In genomic region chr1:2095394-2095793, GRCh38 we compare ENCODE assay signal across 20 cellular contexts. TPM values are rescaled to one million over a fixed set of nuclear protein-coding genes. Genes with fewer than 3 reads are reported as not detected.
DNase-seq lines count a peak whose midpoint lies in the region; ATAC-seq and TF ChIP-seq lines count a peak whose summit lies in the region.
"Had no signal": no experiment of that assay in that cellular context is flagged by ENCODE, and none has a peak within 500 bp of the region (broad histone marks: within the 10 kb centered on the region; RNA-seq: fewer than 3 reads in every experiment).

No MANE protein-coding gene starts in this region.

- no peak overlapping the region for H3K18ac ChIP-seq in neuronal stem cell (ENCODE audit: low read length)

- H3K9me3 ChIP-seq in BLaER1 (peaks cover 28% of the 10 kb centered on the region), neuronal stem cell (replicated peaks in 1 of 2; ENCODE audit: control insufficient read depth in 2 of 2, insufficient read depth in 1 of 2, low read depth in 1 of 2, low read length in 2 of 2) (no peaks in the 10 kb centered on the region), upper lobe of left lung (peaks cover 0 to 6% (median 0%) of the 10 kb centered on the region in 4 donors)

- peak overlapping the region; percentile 87 for H3K4me2 ChIP-seq in BLaER1
- no peak overlapping the region for H3K4me2 ChIP-seq in neuronal stem cell (ENCODE audit: insufficient read depth, low read length, poor library complexity, severe bottlenecking)

- no CpG with 5 or more reads among the region's 17 CpGs for WGBS in neuronal stem cell (ENCODE audit: extremely low coverage in 2 of 2, insufficient read length in 2 of 2, insufficient replicate concordance in 1 of 2), 2 donors
- 81 to 90% methylated on average over 16 to 17 of the region's 17 CpGs for WGBS in upper lobe of left lung, 2 donors

- peaks cover 5 to 6% of the 10 kb centered on the region in 2 donors for H3K9me3 Mint-ChIP-seq in stimulated activated naive B cell treated with anti-CD40 and anti-IgM and Interleukin-4, amounts not matched to agents 10 μg/mL and 1 μg/mL and 100 μg/mL, for 72 hours

- peaks cover 20 to 23% of the 10 kb centered on the region in 2 donors for H3K36me3 Mint-ChIP-seq in stimulated activated naive B cell treated with anti-CD40 and anti-IgM and Interleukin-4, amounts not matched to agents 10 μg/mL and 1 μg/mL and 100 μg/mL, for 72 hours

- H4K20me1 ChIP-seq in BLaER1: peaks cover 95% of the 10 kb centered on the region

- peak overlapping the region; percentile 33; the same call in 1 of the 2 replicates for H3K4me3 ChIP-seq in BLaER1
- H3K4me3 ChIP-seq in neuronal stem cell (ENCODE audit: low read length in 2 of 2): no peak overlapping the region
- no peak overlapping the region for H3K4me3 ChIP-seq in upper lobe of left lung
- H3K4me3 ChIP-seq: GM12878 had no signal

- H3K4me1 ChIP-seq in BLaER1 (peaks cover 82% of the 10 kb centered on the region), neuronal stem cell (ENCODE audit: control insufficient read depth in 2 of 2, insufficient read depth in 1 of 2, low read depth in 1 of 2, low read length in 2 of 2) (peaks cover 0 to 10% of the 10 kb centered on the region in 2 donors), upper lobe of left lung (no peaks in the 10 kb centered on the region)

- peak overlapping the region; percentile 41 for H2BK12ac ChIP-seq in neuronal stem cell (ENCODE audit: low read length)

- H3K27me3 ChIP-seq in BLaER1: no peaks in the 10 kb centered on the region
- peaks cover 0 to 15% (median 0%) of the 10 kb centered on the region in 3 experiments for H3K27me3 ChIP-seq in neuronal stem cell (ENCODE audit: control insufficient read depth in 3 of 3, insufficient read depth in 3 of 3, low read depth in 1 of 3, low read length in 3 of 3)
- no peaks in the 10 kb centered on the region for H3K27me3 ChIP-seq in upper lobe of left lung

- peaks cover 38% of the 10 kb centered on the region for H3K36me3 ChIP-seq in BLaER1
- peaks cover 0 to 2% of the 10 kb centered on the region in 2 donors for H3K36me3 ChIP-seq in neuronal stem cell (replicated peaks in 1 of 2; ENCODE audit: control insufficient read depth in 2 of 2, insufficient read depth in 2 of 2, low read length in 2 of 2)
- peaks cover 0 to 3% (median 0%) of the 10 kb centered on the region in 4 donors for H3K36me3 ChIP-seq in upper lobe of left lung

- DNase-seq in neuronal stem cell (ENCODE audit: low spot score) (no peak), upper lobe of left lung (peak in 1 of 2 donors; percentile 43), cerebellar nuclear complex (lab: John Stamatoyannopoulos, UW) (no peak), NCI-H69 (lab: John Stamatoyannopoulos, UW) (no peak)
- DNase-seq in stimulated activated naive B cell treated with anti-CD40 and anti-IgM and Interleukin-4, amounts not matched to agents 10 μg/mL and 1 μg/mL and 100 μg/mL, for 72 hours: no peak
- DNase-seq: 8988T; C1 segment of cervical spinal cord; CD4-positive, CD25-positive, alpha-beta regulatory T cell; CD8-positive, alpha-beta memory T cell; COR-L47; DMS 273 treated with DMSO at 0.1 percent for 48 hours; DMS53; DND-41; EL; GOT3; H9 had no signal

- no peak overlapping the region for H2BK120ac ChIP-seq in neuronal stem cell (ENCODE audit: low read depth, low read length)

- peak overlapping the region; percentile 67 for H2BK15ac ChIP-seq in neuronal stem cell (ENCODE audit: low read length)

- H4K8ac ChIP-seq in neuronal stem cell (ENCODE audit: low read depth, low read length): no peak overlapping the region

- no peak for TF ChIP-seq EP300 in upper lobe of left lung (IDR thresholded peaks at IDR 0.05)

- peak overlapping the region; percentile 55 for H3K23ac ChIP-seq in neuronal stem cell (ENCODE audit: low read depth, low read length, poor library complexity)

- H2AFZ ChIP-seq in neuronal stem cell (ENCODE audit: low read length): no peak overlapping the region

- TF ChIP-seq POLR2A in upper lobe of left lung (IDR thresholded peaks at IDR 0.05): no peak

- no peak overlapping the region for H3K9ac ChIP-seq in BLaER1
- peak overlapping the region; percentile 44 for H3K9ac ChIP-seq in neuronal stem cell (ENCODE audit: low read depth, low read length, poor library complexity)

- no peak overlapping the region for H3K27ac Mint-ChIP-seq in stimulated activated naive B cell treated with anti-CD40 and anti-IgM and Interleukin-4, amounts not matched to agents 10 μg/mL and 1 μg/mL and 100 μg/mL, for 72 hours
- H3K27ac Mint-ChIP-seq: CD4-positive, CD25-positive, alpha-beta regulatory T cell; CD8-positive, alpha-beta memory T cell; IgD-negative memory B cell had no signal

- peaks cover 0 to 4% of the 10 kb centered on the region in 2 donors for H3K27me3 Mint-ChIP-seq in stimulated activated naive B cell treated with anti-CD40 and anti-IgM and Interleukin-4, amounts not matched to agents 10 μg/mL and 1 μg/mL and 100 μg/mL, for 72 hours
- H3K27me3 Mint-ChIP-seq: CD4-positive, CD25-positive, alpha-beta regulatory T cell; IgD-negative memory B cell had no signal

- no peak for ATAC-seq in upper lobe of left lung (ENCODE audit: low FRiP score in 2 of 2)
- ATAC-seq in stimulated activated naive B cell treated with anti-CD40 and anti-IgM and Interleukin-4, amounts not matched to agents 10 μg/mL and 1 μg/mL and 100 μg/mL, for 72 hours (replicated peaks): no peak
- ATAC-seq: GM12878 had no signal

- no peak overlapping the region for H2BK5ac ChIP-seq in neuronal stem cell (ENCODE audit: low read length)

- peaks cover 16 to 37% of the 10 kb centered on the region in 2 donors for H3K4me1 Mint-ChIP-seq in stimulated activated naive B cell treated with anti-CD40 and anti-IgM and Interleukin-4, amounts not matched to agents 10 μg/mL and 1 μg/mL and 100 μg/mL, for 72 hours

- H2AK5ac ChIP-seq in neuronal stem cell (ENCODE audit: low read depth, low read length): peak overlapping the region; percentile 46

- H4K91ac ChIP-seq in neuronal stem cell (ENCODE audit: low read depth, low read length, poor library complexity): no peak overlapping the region

- no peak overlapping the region for H3K14ac ChIP-seq in neuronal stem cell (ENCODE audit: low read length)

- H3K4ac ChIP-seq in neuronal stem cell (ENCODE audit: low read length): no peak overlapping the region

- H3K79me1 ChIP-seq in neuronal stem cell (ENCODE audit: low read depth, low read length): peaks cover 15% of the 10 kb centered on the region

- no peak for TF ChIP-seq CTCF in upper lobe of left lung (IDR thresholded peaks at IDR 0.05)

- H3K27ac ChIP-seq in BLaER1 (peak overlapping the region; percentile 75), angular gyrus (ENCODE audit: low read depth, low read length) (peak overlapping the region; percentile 7), neuronal stem cell (replicated peaks; ENCODE audit: low read length) (no peak overlapping the region), upper lobe of left lung (peak overlapping the region in 3 of 4 donors; percentile 6 to 49 (median 13))

- H3K4me3 Mint-ChIP-seq in stimulated activated naive B cell treated with anti-CD40 and anti-IgM and Interleukin-4, amounts not matched to agents 10 μg/mL and 1 μg/mL and 100 μg/mL, for 72 hours: no peak overlapping the region
- H3K4me3 Mint-ChIP-seq: CD4-positive, CD25-positive, alpha-beta regulatory T cell; CD8-positive, alpha-beta memory T cell; H9 had no signal

RNA-seq across cellular contexts. Expression of gene PRKCZ, which starts 45.2 kb away (rescaled TPM):
- polyA plus RNA-seq in neuronal stem cell (2013, experiment 1 of 2): 29.7 TPM
- polyA plus RNA-seq in neuronal stem cell (2013, experiment 2 of 2): 28.1 TPM
- 100 to 1,000 TPM; 107 to 169 (median 138) TPM for total RNA-seq in upper lobe of left lung
